In the genomic region with DNA sequence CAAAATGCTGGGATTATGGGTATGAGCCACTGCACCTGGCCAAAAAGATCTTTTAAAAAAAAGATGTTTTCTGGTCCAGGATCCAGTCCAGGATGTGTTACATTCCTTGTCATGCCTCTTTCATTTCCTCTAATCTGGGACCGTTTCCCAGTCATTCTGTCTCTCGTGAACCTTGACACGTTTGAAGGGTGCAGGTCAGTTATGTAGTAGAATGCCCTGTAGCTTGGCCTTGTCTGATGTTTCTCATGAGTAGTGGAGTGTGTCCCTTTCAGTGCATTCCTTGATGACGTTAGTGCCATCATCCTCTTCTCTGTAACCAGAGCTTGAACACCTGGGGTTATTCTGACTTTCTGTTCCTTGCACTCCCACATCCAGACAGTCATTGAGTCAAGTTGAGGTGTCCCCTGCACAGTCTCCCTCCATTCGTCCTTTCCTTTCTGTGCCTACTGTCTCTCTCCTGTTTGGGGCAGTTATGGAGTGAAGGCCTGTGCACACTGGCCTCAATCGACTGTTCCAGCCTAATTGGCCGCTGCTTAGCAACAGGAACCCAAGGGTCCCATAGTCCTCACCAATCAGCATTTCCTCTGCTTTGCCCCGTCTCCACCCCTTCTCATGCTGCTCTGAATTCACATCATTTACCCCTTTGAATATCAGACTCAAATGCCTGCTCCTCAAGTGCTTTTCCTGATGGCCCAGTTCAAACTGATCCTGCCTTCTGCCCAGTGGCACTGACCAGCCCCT, we compare ENCODE assay signal across 22 cellular contexts. TPM values are rescaled to one million over a fixed set of nuclear protein-coding genes. Genes with fewer than 3 reads are reported as not detected.
A peak's percentile ranks its signal among the peaks of the same experiment; 100 is the strongest.
DNase-seq lines count a peak whose midpoint lies in the region; ATAC-seq and TF ChIP-seq lines count a peak whose summit lies in the region.
"Had no signal": no experiment of that assay in that cellular context is flagged by ENCODE, and none has a peak within 500 bp of the region (broad histone marks: within the 10 kb centered on the region; RNA-seq: fewer than 3 reads in every experiment).

No MANE protein-coding gene starts in this region.

- H2BK5ac ChIP-seq in trophoblast cell (ENCODE audit: low read depth, low read length, poor library complexity), result no peak overlapping the region

- ATAC-seq in GM19438 (IDR thresholded peaks at IDR 0.05; ENCODE audit: low read depth, unreplicated experiment) (peak; percentile 70), WTC11 (peak; percentile 77), left lung (no peak), GM21528 (IDR thresholded peaks at IDR 0.05; ENCODE audit: low FRiP score, unreplicated experiment) (no peak), HG03135 (IDR thresholded peaks at IDR 0.05; ENCODE audit: unreplicated experiment) (no peak)
- ATAC-seq: gastroesophageal sphincter had no signal

- no peak overlapping the region for H4K8ac ChIP-seq in trophoblast cell (ENCODE audit: low read depth, low read length)

- DNase-seq in GM10248 (ENCODE audit: extremely low spot score) (peak; percentile 35), WTC11 (ENCODE audit: low spot score) (no peak), trophoblast cell (peak; percentile 28 to 74), left lung (no peak)
- DNase-seq in activated effector memory CD4-positive, alpha-beta T cell treated with Interleukin-2 at 50 U/mL for 16 hours, result no peak
- DNase-seq: activated CD4-positive, alpha-beta T cell treated with anti-CD3 and anti-CD28 coated beads, Interleukin-2, amount 50 U/mL, for 4 hours; C1 segment of cervical spinal cord; Caco-2; cortex of kidney; HCEC 1CT; mammary epithelial cell; NCI-H1092; NCI-H187 treated with DMSO at 0.1 percent for 48 hours; NCI-H82; uterus had no signal

- peaks cover 0 to 2% of the 10 kb centered on the region in 2 experiments for H3K4me1 ChIP-seq in trophoblast cell (ENCODE audit: control insufficient read depth in 1 of 2, insufficient read depth in 2 of 2, low read length in 2 of 2)
- peaks cover under 1 to 3% of the 10 kb centered on the region in 2 donors for H3K4me1 ChIP-seq in left lung

- no peak overlapping the region for H2BK120ac ChIP-seq in trophoblast cell (ENCODE audit: insufficient read depth, low read length, poor library complexity)

- no peak overlapping the region; the same call in 1 of the 2 replicates for H3K27ac Mint-ChIP-seq in WTC11
- H3K27ac Mint-ChIP-seq: activated naive CD4-positive, alpha-beta T cell treated with anti-CD3 and anti-CD28 coated beads, Interleukin-2, amount 50 U/mL, for 24 hours had no signal

- H3K36me3 ChIP-seq in trophoblast cell (ENCODE audit: control insufficient read depth in 1 of 2, insufficient read depth in 2 of 2, low read length in 2 of 2) (no peaks in the 10 kb centered on the region), left lung (no peaks in the 10 kb centered on the region)
- H3K36me3 ChIP-seq: cardiac muscle cell, gastroesophageal sphincter, uterus had no signal

- H3K4ac ChIP-seq in trophoblast cell (ENCODE audit: low read depth, low read length), result no peak overlapping the region

- H3K4me2 ChIP-seq in trophoblast cell (ENCODE audit: low read length), result no peak overlapping the region

- H4K91ac ChIP-seq in trophoblast cell (ENCODE audit: low read depth, low read length), result no peak overlapping the region

- POLR2A ChIA-PET in GM10248 (lab: Yijun Ruan, JAX) (interaction anchor here (0.5 to 0.7 kb wide), 2 partner anchors 56 to 119 kb away, joined by 3 read pairs; no protein-coding TSS in a partner anchor), WTC11 (lab: Charles Lee) (no interaction called here)

- peaks cover 31% of the 10 kb centered on the region for H3K27me3 Mint-ChIP-seq in WTC11 (ENCODE audit: low read depth)

- whole genome bisulfite sequencing in trophoblast cell (ENCODE audit: extremely low coverage, insufficient coverage, insufficient read length), result no CpG with 5 or more reads among the region's 8 CpGs

- H3K79me1 ChIP-seq in trophoblast cell (ENCODE audit: low read length), result no peaks in the 10 kb centered on the region

- H3K79me2 ChIP-seq in trophoblast cell (ENCODE audit: control insufficient read depth, insufficient read depth, low read length, poor library complexity), result no peaks in the 10 kb centered on the region

- TF ChIP-seq CTCF in GM10248 (IDR thresholded peaks at IDR 0.05; ENCODE audit: control extremely low read depth, extremely low read depth, low read depth, missing control alignments) (no peak), WTC11 (IDR thresholded peaks at IDR 0.05) (no peak), left lung (IDR thresholded peaks at IDR 0.05) (no peak)

- H3K27ac ChIP-seq in trophoblast cell (ENCODE audit: low read depth, low read length) (no peak overlapping the region), left lung (no peak overlapping the region)
- H3K27ac ChIP-seq: cardiac muscle cell, gastroesophageal sphincter, uterus had no signal

- no peaks in the 10 kb centered on the region for H3K36me3 Mint-ChIP-seq in WTC11
- H3K36me3 Mint-ChIP-seq: activated naive CD4-positive, alpha-beta T cell treated with anti-CD3 and anti-CD28 coated beads, Interleukin-2, amount 50 U/mL, for 24 hours had no signal

- CTCF ChIA-PET in GM10248 (lab: Yijun Ruan, JAX) (interaction anchor here (0.8 to 1.3 kb wide), 2 partner anchors 15 to 275 kb away, joined by 3 read pairs; no protein-coding TSS in a partner anchor), WTC11 (lab: Charles Lee) (interaction anchor here (1.6 to 2.2 kb wide), 3 partner anchors 22 to 196 kb away, joined by 6 to 9 read pairs (median 8); no protein-coding TSS in a partner anchor)

- H2AFZ ChIP-seq in trophoblast cell (ENCODE audit: insufficient read depth, low read length, poor library complexity), result no peak overlapping the region

- no peak overlapping the region for H2BK12ac ChIP-seq in trophoblast cell (ENCODE audit: low read length)

- peaks cover 29% of the 10 kb centered on the region for H3K4me1 Mint-ChIP-seq in WTC11
- H3K4me1 Mint-ChIP-seq: activated naive CD4-positive, alpha-beta T cell treated with anti-CD3 and anti-CD28 coated beads, Interleukin-2, amount 50 U/mL, for 24 hours had no signal

- no peak overlapping the region for H3K4me3 ChIP-seq in trophoblast cell (ENCODE audit: low read depth, low read length)
- no peak overlapping the region for H3K4me3 ChIP-seq in left lung
- H3K4me3 ChIP-seq: cardiac muscle cell, gastroesophageal sphincter, uterus had no signal

- H3K27me3 ChIP-seq in trophoblast cell (ENCODE audit: insufficient read depth, low read length) (peaks cover 5% of the 10 kb centered on the region), left lung (peaks cover 0 to 10% of the 10 kb centered on the region in 2 donors)
- H3K27me3 ChIP-seq: gastroesophageal sphincter, uterus had no signal

- no peak overlapping the region for H3K18ac ChIP-seq in trophoblast cell (ENCODE audit: low read length)

- no peak overlapping the region for H4K12ac ChIP-seq in trophoblast cell (ENCODE audit: low read depth, low read length)

- intact Hi-C loops in left lung (cut with DNase I), result no loop called here

- H3K9ac ChIP-seq in trophoblast cell (ENCODE audit: low read length), result no peak overlapping the region

- no peak overlapping the region for H3K4me3 Mint-ChIP-seq in WTC11
- H3K4me3 Mint-ChIP-seq: activated naive CD4-positive, alpha-beta T cell treated with anti-CD3 and anti-CD28 coated beads, Interleukin-2, amount 50 U/mL, for 24 hours; IgD-negative memory B cell had no signal

- H3K23ac ChIP-seq in trophoblast cell (ENCODE audit: low read length), result no peak overlapping the region

- no peak overlapping the region for H2AK5ac ChIP-seq in trophoblast cell (ENCODE audit: low read length)

- no peak overlapping the region for H3K14ac ChIP-seq in trophoblast cell (ENCODE audit: low read length)

- no peaks in the 10 kb centered on the region for H3K9me3 Mint-ChIP-seq in WTC11
- H3K9me3 Mint-ChIP-seq: activated naive CD4-positive, alpha-beta T cell treated with anti-CD3 and anti-CD28 coated beads, Interleukin-2, amount 50 U/mL, for 24 hours; IgD-negative memory B cell had no signal

- H3K9me3 ChIP-seq in trophoblast cell (ENCODE audit: insufficient read depth, low read depth, low read length) (peaks cover 6% of the 10 kb centered on the region), left lung (no peaks in the 10 kb centered on the region)
- H3K9me3 ChIP-seq: Caco-2, gastroesophageal sphincter, uterus had no signal

TF ChIP-seq in WTC11, 78 proteins besides CTCF, POLR2A, EP300 and RAD21 (continues in another document):
- no peak for TF ChIP-seq SOX15 (CRISPR knock-in tag; IDR thresholded peaks at IDR 0.05)
- TF ChIP-seq, protein P1, sequence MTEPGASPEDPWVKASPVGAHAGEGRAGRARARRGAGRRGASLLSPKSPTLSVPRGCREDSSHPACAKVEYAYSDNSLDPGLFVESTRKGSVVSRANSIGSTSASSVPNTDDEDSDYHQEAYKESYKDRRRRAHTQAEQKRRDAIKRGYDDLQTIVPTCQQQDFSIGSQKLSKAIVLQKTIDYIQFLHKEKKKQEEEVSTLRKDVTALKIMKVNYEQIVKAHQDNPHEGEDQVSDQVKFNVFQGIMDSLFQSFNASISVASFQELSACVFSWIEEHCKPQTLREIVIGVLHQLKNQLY (CRISPR knock-in tag; IDR thresholded peaks at IDR 0.05), result no peak

RNA-seq across cellular contexts. Expression of gene FAM81A, which starts 5.5 kb away (rescaled TPM):
- total RNA-seq in WTC11 (2021), result 2.0 to 2.4 TPM (median 2.1 TPM) in 3 replicates
- 0.10 and 0.19 TPM in 2 replicates for polyA plus RNA-seq in trophoblast cell (2013)
- total RNA-seq in left lung, result 1 to 10 TPM; 1.9 to 2.2 TPM

Comparison
In these comparisons a context has a peak if more than half of its experiments do, and no peak if none do; other contexts are left out.
1. DNase-seq: peak in GM10248 (single experiment) and trophoblast cell (2 of 2); none in WTC11 (single experiment), left lung (0 of 2) and activated effector memory CD4-positive, alpha-beta T cell treated with Interleukin-2 at 50 U/mL for 16 hours (single experiment).
2. ATAC-seq: peak in GM19438 (single experiment) and WTC11 (single experiment); none in left lung (single experiment), GM21528 (single experiment) and HG03135 (single experiment).